ENCODE assay signal across 17 cellular contexts in the genomic region with DNA sequence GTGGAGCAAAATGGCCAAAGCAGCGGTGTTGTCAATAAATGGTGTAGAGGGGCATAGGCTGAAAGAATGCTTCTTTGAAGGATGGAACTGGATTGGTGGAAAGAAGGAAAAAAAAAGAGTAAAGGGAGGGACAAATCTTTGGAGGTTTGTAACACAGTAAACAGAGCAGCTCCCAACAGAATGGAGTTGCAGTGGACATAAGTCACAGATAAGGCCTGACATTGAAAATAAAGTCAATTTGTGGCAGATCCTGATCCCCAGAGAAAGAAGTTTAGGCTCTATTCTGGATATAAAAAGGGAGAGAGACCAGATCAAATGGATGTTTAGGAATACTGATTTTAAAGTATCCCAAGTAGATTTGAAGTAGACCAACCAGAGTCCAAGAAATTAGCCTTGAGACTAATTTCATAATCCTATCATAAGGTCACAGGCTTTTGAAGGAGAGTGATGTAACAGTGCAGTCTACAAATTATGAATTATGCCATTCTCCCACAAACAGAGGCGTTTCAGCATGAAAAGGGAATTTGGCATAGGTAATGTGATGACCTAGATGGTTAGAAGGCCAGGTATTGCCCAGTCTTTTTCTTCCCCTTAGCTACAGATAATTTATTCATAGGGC. TPM values are rescaled to one million over a fixed set of nuclear protein-coding genes. Genes with fewer than 3 reads are reported as not detected.
DNase-seq lines count a peak whose midpoint lies in the region; ATAC-seq and TF ChIP-seq lines count a peak whose summit lies in the region.
"Had no signal": no experiment of that assay in that cellular context is flagged by ENCODE, and none has a peak within 500 bp of the region (broad histone marks: within the 10 kb centered on the region; RNA-seq: fewer than 3 reads in every experiment).

No MANE protein-coding gene starts in this region.

- H3K9me3 ChIP-seq in right lobe of liver (no peaks in the 10 kb centered on the region), suprapubic skin (no peaks in the 10 kb centered on the region)

- H3K4me1 ChIP-seq in right lobe of liver = peaks cover 0 to 68% (median 20%) of the 10 kb centered on the region in 4 donors
- H3K4me1 ChIP-seq in suprapubic skin = peaks cover 15% of the 10 kb centered on the region

- no peak overlapping the region for H3K4me3 Mint-ChIP-seq in activated naive CD4-positive, alpha-beta T cell treated with anti-CD3 and anti-CD28 coated beads, Interleukin-2, amount 50 U/mL, for 24 hours
- H3K4me3 Mint-ChIP-seq in activated naive CD4-positive, alpha-beta T cell treated with anti-CD3 and anti-CD28 coated beads, Interleukin-2, amount 10 ng/mL, durations not matched to agents 7 days and 5 days = no peak overlapping the region
- H3K4me3 Mint-ChIP-seq: B cell; CD4-positive, alpha-beta T cell; H9 had no signal

- H3K27me3 Mint-ChIP-seq in activated naive CD4-positive, alpha-beta T cell treated with anti-CD3 and anti-CD28 coated beads, Interleukin-2, amount 50 U/mL, for 24 hours = peaks cover 17% of the 10 kb centered on the region
- H3K27me3 Mint-ChIP-seq in activated naive CD4-positive, alpha-beta T cell treated with anti-CD3 and anti-CD28 coated beads, Interleukin-2, amount 10 ng/mL, durations not matched to agents 7 days and 5 days = no peaks in the 10 kb centered on the region

- H3K4me1 Mint-ChIP-seq in activated naive CD4-positive, alpha-beta T cell treated with anti-CD3 and anti-CD28 coated beads, Interleukin-2, amount 50 U/mL, for 24 hours = no peaks in the 10 kb centered on the region
- no peaks in the 10 kb centered on the region for H3K4me1 Mint-ChIP-seq in activated naive CD4-positive, alpha-beta T cell treated with anti-CD3 and anti-CD28 coated beads, Interleukin-2, amount 10 ng/mL, durations not matched to agents 7 days and 5 days
- H3K4me1 Mint-ChIP-seq: B cell had no signal

- TF ChIP-seq POLR2A in right lobe of liver (IDR thresholded peaks at IDR 0.05) (no peak), suprapubic skin (IDR thresholded peaks at IDR 0.05) (no peak)

- H3K27ac ChIP-seq in right lobe of liver (peak overlapping the region in 2 of 3 donors; percentile 8 to 87), suprapubic skin (no peak overlapping the region)
- H3K27ac ChIP-seq: 22Rv1 had no signal

- no peaks in the 10 kb centered on the region for H3K36me3 Mint-ChIP-seq in activated naive CD4-positive, alpha-beta T cell treated with anti-CD3 and anti-CD28 coated beads, Interleukin-2, amount 50 U/mL, for 24 hours
- no peaks in the 10 kb centered on the region for H3K36me3 Mint-ChIP-seq in activated naive CD4-positive, alpha-beta T cell treated with anti-CD3 and anti-CD28 coated beads, Interleukin-2, amount 10 ng/mL, durations not matched to agents 7 days and 5 days

- H3K27me3 ChIP-seq in right lobe of liver (no peaks in the 10 kb centered on the region), suprapubic skin (no peaks in the 10 kb centered on the region)

- CTCF ChIA-PET in activated naive CD4-positive, alpha-beta T cell treated with anti-CD3 and anti-CD28 coated beads, Interleukin-2, amount 10 ng/mL, durations not matched to agents 7 days and 5 days (lab: Charles Lee) = no interaction called here

- DNase-seq in activated naive CD4-positive, alpha-beta T cell treated with anti-CD3 and anti-CD28 coated beads, Interleukin-2, amount 10 ng/mL, durations not matched to agents 7 days and 5 days = no peak
- DNase-seq in right lobe of liver (no peak), sciatic nerve (ENCODE audit: low spot score) (no peak), AG20443 (ENCODE audit: low spot score) (no peak), suprapubic skin (ENCODE audit: low spot score in 2 of 2) (no peak)
- no peak for DNase-seq in stimulated activated CD4-positive, alpha-beta T cell treated with anti-CD3 and anti-CD28 coated beads, Interleukin-2, amount 100 ng/mL, for 48 hours
- DNase-seq: C1 segment of cervical spinal cord; Calu3; CD4-positive, alpha-beta T cell; DMS 273 treated with DMSO at 0.1 percent for 48 hours; GOT3; H9 had no signal

- TF ChIP-seq CTCF in right lobe of liver (IDR thresholded peaks at IDR 0.05) = no peak
- no peak for TF ChIP-seq CTCF in suprapubic skin (IDR thresholded peaks at IDR 0.05)

- ATAC-seq in right lobe of liver (peak in 1 of 4 donors; percentile 2), sciatic nerve (peak; percentile 60), SK-N-SH treated with all-trans-retinoic acid at 6 μM for 48 hours (no peak)

- peak overlapping the region; percentile 53 for H3K27ac Mint-ChIP-seq in activated naive CD4-positive, alpha-beta T cell treated with anti-CD3 and anti-CD28 coated beads, Interleukin-2, amount 50 U/mL, for 24 hours
- H3K27ac Mint-ChIP-seq in activated naive CD4-positive, alpha-beta T cell treated with anti-CD3 and anti-CD28 coated beads, Interleukin-2, amount 10 ng/mL, durations not matched to agents 7 days and 5 days = no peak overlapping the region
- H3K27ac Mint-ChIP-seq: B cell; CD4-positive, alpha-beta T cell; H9 had no signal

- H3K9me3 Mint-ChIP-seq in activated naive CD4-positive, alpha-beta T cell treated with anti-CD3 and anti-CD28 coated beads, Interleukin-2, amount 50 U/mL, for 24 hours = no peaks in the 10 kb centered on the region
- no peaks in the 10 kb centered on the region for H3K9me3 Mint-ChIP-seq in activated naive CD4-positive, alpha-beta T cell treated with anti-CD3 and anti-CD28 coated beads, Interleukin-2, amount 10 ng/mL, durations not matched to agents 7 days and 5 days
- H3K9me3 Mint-ChIP-seq: CD4-positive, alpha-beta T cell; H9 had no signal

- 54% methylated on average over 2 of the region's 2 CpGs for WGBS in right lobe of liver (ENCODE audit: insufficient coverage, low coverage, low lambda C conversion rate, missing lambda C conversion rate)
- 91% methylated on average over 2 of the region's 2 CpGs for WGBS in suprapubic skin

- H3K4me3 ChIP-seq in right lobe of liver (no peak overlapping the region), suprapubic skin (no peak overlapping the region)

- intact Hi-C loops in right lobe of liver (cut with DNase I) = no loop called here
- intact Hi-C loops in sciatic nerve (cut with DNase I) = no loop called here

- no peak for TF ChIP-seq EP300 in suprapubic skin (IDR thresholded peaks at IDR 0.05)

- H3K36me3 ChIP-seq in right lobe of liver = peaks cover 0 to 25% (median 0%) of the 10 kb centered on the region in 4 donors
- H3K36me3 ChIP-seq in suprapubic skin = no peaks in the 10 kb centered on the region

TF ChIP-seq in SK-N-SH treated with all-trans-retinoic acid at 6 μM for 48 hours, 23 proteins besides CTCF, POLR2A, EP300 and RAD21:
- TF ChIP-seq, protein P1, sequence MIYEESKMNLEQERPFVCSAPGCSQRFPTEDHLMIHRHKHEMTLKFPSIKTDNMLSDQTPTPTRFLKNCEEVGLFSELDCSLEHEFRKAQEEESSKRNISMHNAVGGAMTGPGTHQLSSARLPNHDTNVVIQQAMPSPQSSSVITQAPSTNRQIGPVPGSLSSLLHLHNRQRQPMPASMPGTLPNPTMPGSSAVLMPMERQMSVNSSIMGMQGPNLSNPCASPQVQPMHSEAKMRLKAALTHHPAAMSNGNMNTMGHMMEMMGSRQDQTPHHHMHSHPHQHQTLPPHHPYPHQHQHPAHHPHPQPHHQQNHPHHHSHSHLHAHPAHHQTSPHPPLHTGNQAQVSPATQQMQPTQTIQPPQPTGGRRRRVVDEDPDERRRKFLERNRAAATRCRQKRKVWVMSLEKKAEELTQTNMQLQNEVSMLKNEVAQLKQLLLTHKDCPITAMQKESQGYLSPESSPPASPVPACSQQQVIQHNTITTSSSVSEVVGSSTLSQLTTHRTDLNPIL (CRISPR knock-in tag; IDR thresholded peaks at IDR 0.05; ENCODE audit: low read depth) = no peak
- no peak for TF ChIP-seq GLIS3 (CRISPR knock-in tag; IDR thresholded peaks at IDR 0.05)

RNA-seq across cellular contexts. Expression of gene ALDH1A1, which starts 8.9 kb away (rescaled TPM):
- total RNA-seq in right lobe of liver (1,000 to 10,000 TPM in 1 of 6 experiments, 100 to 1,000 TPM in 5; 309 to 1,702 (median 521) TPM), sciatic nerve (277 TPM), suprapubic skin (10 to 100 TPM in 3 of 4 donors, 1 to 10 TPM in 1; 7.7 to 19.2 (median 11.2) TPM)
- total RNA-seq: B cell, Daoy had no signal

Comparison
In these comparisons a context has a peak if more than half of its experiments do, and no peak if none do; other contexts are left out.
1. RNA of gene ALDH1A1, which starts 8.9 kb away (total RNA-seq): 309 to 1,702 TPM in right lobe of liver and 277 TPM in sciatic nerve (single experiment); 7.7 to 19.2 TPM in suprapubic skin; every median in the first group is over 10 times any median in the second.